In the genomic region with DNA sequence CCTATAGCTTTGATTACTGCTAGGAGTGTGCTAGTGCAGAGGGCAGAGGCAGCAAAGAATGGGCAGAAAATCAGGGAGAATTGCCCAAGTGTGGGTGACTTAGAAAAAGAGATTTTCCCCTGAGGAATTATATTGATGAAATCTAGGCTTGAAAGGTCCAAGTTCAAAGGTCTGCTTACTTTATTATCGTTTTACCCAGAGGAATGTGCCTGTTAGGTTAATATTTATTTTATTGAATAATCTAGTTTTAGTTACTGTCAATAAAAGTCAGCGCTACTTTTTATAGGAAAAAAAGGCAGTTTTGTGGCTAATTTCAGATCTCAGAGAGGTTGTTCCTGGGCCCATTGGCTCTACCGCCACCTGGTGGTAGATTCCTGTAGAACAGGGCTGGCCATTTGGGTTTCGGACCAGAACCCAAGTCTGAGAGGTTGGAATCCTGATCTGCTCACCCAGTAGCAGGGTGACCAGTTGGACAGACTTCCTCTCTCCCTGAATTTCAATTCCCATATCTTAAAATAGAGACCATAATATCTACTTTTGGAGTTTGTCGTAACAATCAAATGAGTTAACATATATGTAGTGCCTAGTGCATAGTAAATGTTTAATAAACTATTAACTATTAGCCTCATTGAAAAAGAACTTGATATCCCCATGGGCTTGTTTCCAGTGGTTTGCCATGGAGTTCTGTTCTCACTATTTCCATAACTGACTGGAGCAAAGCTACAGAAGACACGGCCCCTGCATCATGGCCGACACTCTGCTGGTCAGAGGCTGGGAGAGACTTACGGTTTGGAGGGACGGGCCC, we compare ENCODE assay signal across 8 cellular contexts.
DNase-seq lines count a peak whose midpoint lies in the region; ATAC-seq lines count a peak whose summit lies in the region.

No MANE protein-coding gene starts in this region.

- H3K4me3 Mint-ChIP-seq in naive thymus-derived CD8-positive, alpha-beta T cell = no peak overlapping the region
- no peak overlapping the region for H3K4me3 Mint-ChIP-seq in stimulated activated naive B cell treated with anti-CD40 and anti-IgM and Interleukin-4, amounts not matched to agents 10 μg/mL and 1 μg/mL and 100 μg/mL, for 72 hours

- ATAC-seq in naive thymus-derived CD8-positive, alpha-beta T cell = peak; percentile 33 to 61
- ATAC-seq in stimulated activated naive B cell treated with anti-CD40 and anti-IgM and Interleukin-4, amounts not matched to agents 10 μg/mL and 1 μg/mL and 100 μg/mL, for 72 hours (replicated peaks) = peak in 1 of 2 donors; percentile 35

- peak; percentile 24 for DNase-seq in NCI-H2029 treated with DMSO at 0.1 percent for 48 hours (lab: John Stamatoyannopoulos, UW)
- no peak for DNase-seq in NCI-H2029 (lab: John Stamatoyannopoulos, UW)
- peak; percentile 30 for DNase-seq in NCI-H460 (ENCODE audit: extremely low read depth, low read depth)
- DNase-seq in activated T-cell treated with anti-CD3 and anti-CD28 coated beads for 4 hours = peak; percentile 52
- DNase-seq in fibroblast of gingiva (ENCODE audit: low read depth) = peak; percentile 13
- peak; percentile 24 to 79 (median 60) for DNase-seq in naive thymus-derived CD8-positive, alpha-beta T cell
- DNase-seq in stimulated activated naive B cell treated with anti-CD40 and anti-IgM and Interleukin-4, amounts not matched to agents 10 μg/mL and 1 μg/mL and 100 μg/mL, for 72 hours = peak; percentile 27
- no peak for DNase-seq in cerebellar nuclear complex (lab: John Stamatoyannopoulos, UW)

- H3K4me1 Mint-ChIP-seq in naive thymus-derived CD8-positive, alpha-beta T cell = no peaks in the 10 kb centered on the region
- H3K4me1 Mint-ChIP-seq in stimulated activated naive B cell treated with anti-CD40 and anti-IgM and Interleukin-4, amounts not matched to agents 10 μg/mL and 1 μg/mL and 100 μg/mL, for 72 hours = peaks cover 0 to 4% of the 10 kb centered on the region in 2 donors

- peaks cover 0 to 9% (median 2%) of the 10 kb centered on the region in 9 donors for H3K9me3 Mint-ChIP-seq in naive thymus-derived CD8-positive, alpha-beta T cell
- no peaks in the 10 kb centered on the region for H3K9me3 Mint-ChIP-seq in stimulated activated naive B cell treated with anti-CD40 and anti-IgM and Interleukin-4, amounts not matched to agents 10 μg/mL and 1 μg/mL and 100 μg/mL, for 72 hours

- H3K36me3 Mint-ChIP-seq in naive thymus-derived CD8-positive, alpha-beta T cell = peaks cover 5 to 9% (median 8%) of the 10 kb centered on the region in 3 donors
- H3K36me3 Mint-ChIP-seq in stimulated activated naive B cell treated with anti-CD40 and anti-IgM and Interleukin-4, amounts not matched to agents 10 μg/mL and 1 μg/mL and 100 μg/mL, for 72 hours = peaks cover 8% of the 10 kb centered on the region in 2 donors

- H3K27me3 Mint-ChIP-seq in naive thymus-derived CD8-positive, alpha-beta T cell = no peaks in the 10 kb centered on the region
- H3K27me3 Mint-ChIP-seq in stimulated activated naive B cell treated with anti-CD40 and anti-IgM and Interleukin-4, amounts not matched to agents 10 μg/mL and 1 μg/mL and 100 μg/mL, for 72 hours = no peaks in the 10 kb centered on the region

- POLR2A ChIA-PET in naive thymus-derived CD8-positive, alpha-beta T cell (lab: Charles Lee) = no interaction called here

- no peak overlapping the region for H3K27ac Mint-ChIP-seq in naive thymus-derived CD8-positive, alpha-beta T cell
- no peak overlapping the region for H3K27ac Mint-ChIP-seq in stimulated activated naive B cell treated with anti-CD40 and anti-IgM and Interleukin-4, amounts not matched to agents 10 μg/mL and 1 μg/mL and 100 μg/mL, for 72 hours

Comparison
In these comparisons a context has a peak if more than half of its experiments do, and no peak if none do; other contexts are left out.
1. DNase-seq: peak in NCI-H2029 treated with DMSO at 0.1 percent for 48 hours (single experiment), NCI-H460 (single experiment), activated T-cell treated with anti-CD3 and anti-CD28 coated beads for 4 hours (single experiment), fibroblast of gingiva (single experiment), naive thymus-derived CD8-positive, alpha-beta T cell (10 of 10) and stimulated activated naive B cell treated with anti-CD40 and anti-IgM and Interleukin-4, amounts not matched to agents 10 μg/mL and 1 μg/mL and 100 μg/mL, for 72 hours (single experiment); none in NCI-H2029 (single experiment) and cerebellar nuclear complex (0 of 2).